ENCODE assay signal across 25 cellular contexts in genomic region chr10:113488186-113488585, GRCh38.
"Had no signal": no experiment of that assay in that cellular context is flagged by ENCODE, and none has a peak within 500 bp of the region (broad histone marks: within the 10 kb centered on the region; RNA-seq: fewer than 3 reads in every experiment).

No MANE protein-coding gene starts in this region.

- H3K9me3 ChIP-seq: stomach, suprapubic skin, testis, thoracic aorta, tibial nerve, transverse colon, upper lobe of left lung, upper lobe of right lung, uterus, vagina had no signal

- H3K4me3 ChIP-seq: stomach, suprapubic skin, testis, thoracic aorta, tibial artery, tibial nerve, transverse colon, upper lobe of left lung, upper lobe of right lung, uterus, vagina had no signal

- H3K36me3 ChIP-seq: stomach, suprapubic skin, thoracic aorta, tibial nerve, transverse colon, upper lobe of left lung, upper lobe of right lung, uterus, vagina had no signal

- ATAC-seq: stimulated activated effector memory CD8-positive, alpha-beta T cell treated with anti-CD3 and anti-CD28 coated beads, Interleukin-12 subunit alpha, Interleukin-12 subunit beta, amount 100 ng/mL, for 72 hours; stimulated activated memory B cell treated with anti-CD40 and anti-IgM and Interleukin-4, amounts not matched to agents 10 μg/mL and 1 μg/mL and 100 μg/mL, for 72 hours; stimulated activated naive B cell treated with anti-CD40 and anti-IgM and Interleukin-4, amounts not matched to agents 10 μg/mL and 1 μg/mL and 100 μg/mL, for 72 hours; stimulated activated naive CD8-positive, alpha-beta T cell treated with anti-CD3 and anti-CD28 coated beads, Interleukin-15, amount 100 ng/mL, for 72 hours; stimulated activated naive CD8-positive, alpha-beta T cell treated with anti-CD3 and anti-CD28 coated beads, Interleukin-15, Interleukin-2, amounts not matched to agents 100 U/mL and 50 U/mL, for 24 hours; upper lobe of right lung had no signal

- H3K27ac ChIP-seq: stomach, suprapubic skin, testis, tibial artery, tibial nerve, transverse colon, upper lobe of right lung, uterus, vagina had no signal

- DNase-seq: stimulated activated CD4-positive, alpha-beta T cell treated with anti-CD3 and anti-CD28 coated beads, Interleukin-2, amount 100 ng/mL, for 48 hours; stimulated activated CD4-positive, alpha-beta T cell treated with anti-CD3 and anti-CD28 coated beads, Interleukin-4, amount 100 ng/mL, for 1 hour; stimulated activated CD4-positive, alpha-beta T cell treated with anti-CD3 and anti-CD28 coated beads, Interleukin-4, amount 100 ng/mL, for 24 hours; stimulated activated CD4-positive, alpha-beta T cell treated with anti-CD3 and anti-CD28 coated beads, Interleukin-4, amount 100 ng/mL, for 4 hours; stimulated activated CD8-positive, alpha-beta memory T cell treated with anti-CD3 and anti-CD28 coated beads, Interleukin-4, amount 100 ng/mL, for 48 hours; stimulated activated naive B cell treated with anti-CD40 and anti-IgM and Interleukin-4, amounts not matched to agents 10 μg/mL and 1 μg/mL and 100 μg/mL, for 72 hours; stimulated activated naive CD4-positive, alpha-beta T cell; stimulated activated naive CD4-positive, alpha-beta T cell treated with Interleukin-2 at 50 U/mL for 16 hours; stimulated activated naive CD8-positive, alpha-beta T cell treated with anti-CD3 and anti-CD28 coated beads, Interleukin-15, amount 100 ng/mL, for 72 hours; stimulated activated naive CD8-positive, alpha-beta T cell treated with anti-CD3 and anti-CD28 coated beads, Interleukin-15, Interleukin-2, amounts not matched to agents 100 U/mL and 50 U/mL, for 24 hours; stomach; substantia nigra; testis; tibial artery; transverse colon; trophoblast cell; upper lobe of left lung; upper lobe of right lung; uterus had no signal

- H3K27me3 ChIP-seq: stomach, suprapubic skin, testis, tibial artery, tibial nerve, transverse colon, upper lobe of left lung, upper lobe of right lung, uterus, vagina had no signal

- H3K4me1 ChIP-seq: transverse colon, uterus had no signal
